In genomic region chr1:203090667-203091320, GRCh38 we compare ENCODE assay signal across 30 cellular contexts. TPM values are rescaled to one million over a fixed set of nuclear protein-coding genes. Genes with fewer than 3 reads are reported as not detected.
DNase-seq lines count a peak whose midpoint lies in the region; ATAC-seq and TF ChIP-seq lines count a peak whose summit lies in the region.
"Had no signal": no experiment of that assay in that cellular context is flagged by ENCODE, and none has a peak within 500 bp of the region (broad histone marks: within the 10 kb centered on the region; RNA-seq: fewer than 3 reads in every experiment).

No MANE protein-coding gene starts in this region.

- H3K27ac Mint-ChIP-seq in activated CD8-positive, alpha-beta memory T cell treated with anti-CD3 and anti-CD28 coated beads, Interleukin-2, amount 10 ng/mL, durations not matched to agents 7 days and 5 days = no peak overlapping the region
- H3K27ac Mint-ChIP-seq in endodermal cell (no peak overlapping the region), neural crest cell (ENCODE audit: unreplicated experiment) (peak overlapping the region; percentile 89), type B pancreatic cell (no peak overlapping the region), T-helper 17 cell (no peak overlapping the region)
- H3K27ac Mint-ChIP-seq: activated naive CD8-positive, alpha-beta T cell; CD4-positive, CD25-positive, alpha-beta regulatory T cell; naive thymus-derived CD4-positive, alpha-beta T cell; T-helper 2 cell treated with Interferon-gamma antibody and Interleukin-4, amounts not matched to agents 5 μg/mL and 100 μg/mL, for 36 hours had no signal

- H3K36me3 ChIP-seq in endodermal cell (ENCODE audit: control insufficient read depth, insufficient read depth, low read length) (no peaks in the 10 kb centered on the region), heart left ventricle (no peaks in the 10 kb centered on the region)
- H3K36me3 ChIP-seq: colonic mucosa, HAP-1, ovary, thoracic aorta, uterus had no signal

- no peak overlapping the region for H3K9ac ChIP-seq in endodermal cell (ENCODE audit: extremely low read depth, low read length, poor library complexity, severe bottlenecking)

- peaks cover 1% of the 10 kb centered on the region for H3K36me3 Mint-ChIP-seq in activated CD8-positive, alpha-beta memory T cell treated with anti-CD3 and anti-CD28 coated beads, Interleukin-2, amount 10 ng/mL, durations not matched to agents 7 days and 5 days
- H3K36me3 Mint-ChIP-seq in endodermal cell (ENCODE audit: low read depth) = peaks cover 1% of the 10 kb centered on the region
- H3K36me3 Mint-ChIP-seq in neural crest cell (ENCODE audit: low read depth) = peaks cover 4% of the 10 kb centered on the region
- H3K36me3 Mint-ChIP-seq in type B pancreatic cell = peaks cover 4% of the 10 kb centered on the region
- H3K36me3 Mint-ChIP-seq in T-helper 17 cell (ENCODE audit: low read depth) = peaks cover 4% of the 10 kb centered on the region
- H3K36me3 Mint-ChIP-seq: CD4-positive, CD25-positive, alpha-beta regulatory T cell had no signal

- CTCF ChIA-PET in activated CD8-positive, alpha-beta memory T cell treated with anti-CD3 and anti-CD28 coated beads, Interleukin-2, amount 10 ng/mL, durations not matched to agents 7 days and 5 days (lab: Charles Lee) = no interaction called here

- TF ChIP-seq CTCF in endodermal cell (conservative IDR thresholded peaks at IDR 0.05) (no peak), neural crest cell (conservative IDR thresholded peaks at IDR 0.05) (no peak), type B pancreatic cell (conservative IDR thresholded peaks at IDR 0.05) (no peak), heart left ventricle (IDR thresholded peaks at IDR 0.05) (no peak)

- H3K4me3 Mint-ChIP-seq in activated CD8-positive, alpha-beta memory T cell treated with anti-CD3 and anti-CD28 coated beads, Interleukin-2, amount 10 ng/mL, durations not matched to agents 7 days and 5 days = no peak overlapping the region
- H3K4me3 Mint-ChIP-seq in endodermal cell (no peak overlapping the region), neural crest cell (no peak overlapping the region), type B pancreatic cell (no peak overlapping the region), T-helper 17 cell (no peak overlapping the region)
- H3K4me3 Mint-ChIP-seq: activated naive CD8-positive, alpha-beta T cell; CD4-positive, CD25-positive, alpha-beta regulatory T cell; naive thymus-derived CD4-positive, alpha-beta T cell; T-helper 2 cell treated with Interferon-gamma antibody and Interleukin-4, amounts not matched to agents 5 μg/mL and 100 μg/mL, for 36 hours had no signal

- H3K27me3 ChIP-seq in endodermal cell (ENCODE audit: control insufficient read depth, insufficient read depth, low read length, poor library complexity, severe bottlenecking) = no peaks in the 10 kb centered on the region
- peaks cover 0 to 3% (median 0%) of the 10 kb centered on the region in 9 donors for H3K27me3 ChIP-seq in heart left ventricle
- H3K27me3 ChIP-seq: colonic mucosa, ovary, uterus had no signal

- no peaks in the 10 kb centered on the region for H3K4me1 Mint-ChIP-seq in activated CD8-positive, alpha-beta memory T cell treated with anti-CD3 and anti-CD28 coated beads, Interleukin-2, amount 10 ng/mL, durations not matched to agents 7 days and 5 days
- H3K4me1 Mint-ChIP-seq in endodermal cell = peaks cover 34% of the 10 kb centered on the region
- H3K4me1 Mint-ChIP-seq in neural crest cell = peaks cover 5% of the 10 kb centered on the region
- H3K4me1 Mint-ChIP-seq in type B pancreatic cell (ENCODE audit: unreplicated experiment) = peaks cover 36% of the 10 kb centered on the region
- no peaks in the 10 kb centered on the region for H3K4me1 Mint-ChIP-seq in T-helper 17 cell
- H3K4me1 Mint-ChIP-seq: CD4-positive, CD25-positive, alpha-beta regulatory T cell; naive thymus-derived CD4-positive, alpha-beta T cell had no signal

- H3K9me3 ChIP-seq in endodermal cell (ENCODE audit: control insufficient read depth, low read length) = peaks cover 34% of the 10 kb centered on the region
- H3K9me3 ChIP-seq in heart left ventricle = peaks cover 0 to 21% (median 13%) of the 10 kb centered on the region in 12 donors
- peaks cover 4% of the 10 kb centered on the region for H3K9me3 ChIP-seq in T-helper 17 cell (ENCODE audit: control insufficient read depth, low read length, poor library complexity, severe bottlenecking)
- H3K9me3 ChIP-seq: colonic mucosa had no signal

- no peak for TF ChIP-seq POLR2A in heart left ventricle (IDR thresholded peaks at IDR 0.05)

- H3K4me3 ChIP-seq in endodermal cell (ENCODE audit: low read length) (no peak overlapping the region), heart left ventricle (no peak overlapping the region)
- H3K4me3 ChIP-seq: colonic mucosa, HAP-1, ovary, thoracic aorta, uterus had no signal

- H3K4me1 ChIP-seq in endodermal cell (ENCODE audit: control insufficient read depth, insufficient read depth, low read length) (peaks cover 7% of the 10 kb centered on the region), heart left ventricle (peaks cover 0 to 3% (median 0%) of the 10 kb centered on the region in 12 donors)
- H3K4me1 ChIP-seq: colonic mucosa, HAP-1, uterus had no signal

- ATAC-seq in activated CD8-positive, alpha-beta memory T cell treated with anti-CD3 and anti-CD28 coated beads, Interleukin-2, amount 10 ng/mL, durations not matched to agents 7 days and 5 days = no peak
- ATAC-seq in heart left ventricle (no peak), T-helper 17 cell (no peak)
- ATAC-seq: left ventricle myocardium superior; naive thymus-derived CD4-positive, alpha-beta T cell had no signal

- 89% methylated on average over 5 to 6 of the region's 6 CpGs for WGBS in endodermal cell (ENCODE audit: insufficient coverage in 1 of 2, insufficient read length in 1 of 2), 2 experiments
- WGBS in heart left ventricle, 4 donors = 71 to 83% (median 76%) methylated on average over 6 of the region's 6 CpGs

- H3K27me3 Mint-ChIP-seq in activated CD8-positive, alpha-beta memory T cell treated with anti-CD3 and anti-CD28 coated beads, Interleukin-2, amount 10 ng/mL, durations not matched to agents 7 days and 5 days = peaks cover 30% of the 10 kb centered on the region
- H3K27me3 Mint-ChIP-seq in endodermal cell (ENCODE audit: insufficient read depth) (peaks cover 9% of the 10 kb centered on the region), neural crest cell (ENCODE audit: low read depth) (peaks cover 12% of the 10 kb centered on the region), type B pancreatic cell (peaks cover 31% of the 10 kb centered on the region), T-helper 17 cell (peaks cover 40% of the 10 kb centered on the region)

- H3K9me3 Mint-ChIP-seq in activated CD8-positive, alpha-beta memory T cell treated with anti-CD3 and anti-CD28 coated beads, Interleukin-2, amount 10 ng/mL, durations not matched to agents 7 days and 5 days (ENCODE audit: low read depth) = peaks cover 11% of the 10 kb centered on the region
- H3K9me3 Mint-ChIP-seq in endodermal cell (peaks cover 20% of the 10 kb centered on the region), neural crest cell (peaks cover 16% of the 10 kb centered on the region), type B pancreatic cell (peaks cover 24% of the 10 kb centered on the region)

- H3K27ac ChIP-seq in endodermal cell (ENCODE audit: low read depth, low read length) (no peak overlapping the region), heart left ventricle (no peak overlapping the region)
- H3K27ac ChIP-seq: colonic mucosa, epithelial cell of prostate, HL-60, ovary, thoracic aorta, uterus had no signal

- intact Hi-C loops in heart left ventricle (cut with DNase I) = no loop called here

- peak; percentile 15 for DNase-seq in activated CD8-positive, alpha-beta memory T cell treated with anti-CD3 and anti-CD28 coated beads, Interleukin-2, amount 10 ng/mL, durations not matched to agents 7 days and 5 days
- no peak for DNase-seq in activated CD8-positive, alpha-beta memory T cell treated with anti-CD3 and anti-CD28 coated beads, Interleukin-2, amount 50 U/mL, for 4 hours
- peak; percentile 35 for DNase-seq in endodermal cell
- DNase-seq in neural crest cell (ENCODE audit: low read depth, low spot score) = no peak
- peak; percentile 25 for DNase-seq in type B pancreatic cell (ENCODE audit: extremely low spot score, unreplicated experiment)
- DNase-seq in DMS53 (lab: John Stamatoyannopoulos, UW) = no peak
- no peak for DNase-seq in heart left ventricle
- DNase-seq in T-helper 17 cell = no peak
- DNase-seq: anterior cingulate cortex; Calu3; CD4-positive, CD25-positive, alpha-beta regulatory T cell; colonic mucosa; effector CD8-positive, alpha-beta T cell; KG1; left ventricle myocardium superior; naive thymus-derived CD4-positive, alpha-beta T cell; NCI-H2029; ovary; retina; Right ventricle myocardium superior; small intestine; stimulated activated naive CD4-positive, alpha-beta T cell treated with Interleukin-2 at 50 U/mL for 16 hours; uterus had no signal

RNA-seq across cellular contexts. Expression of gene MYOG, which starts 5.0 kb away (rescaled TPM):
- not detected for total RNA-seq in activated CD8-positive, alpha-beta memory T cell treated with anti-CD3 and anti-CD28 coated beads, Interleukin-2, amount 10 ng/mL, durations not matched to agents 7 days and 5 days
- total RNA-seq in endodermal cell (not detected), neural crest cell (not detected in 2 replicates), type B pancreatic cell (ENCODE audit: low replicate concordance) (2.1 TPM in 1 of 2 replicates, not detected in the other), heart left ventricle (not detected), T-helper 17 cell (not detected)
- not detected for polyA plus RNA-seq in endodermal cell (2013, experiment 1 of 2)
- polyA plus RNA-seq in endodermal cell (2013, experiment 2 of 2) = not detected
- not detected for polyA plus RNA-seq in heart left ventricle
- total RNA-seq: Calu3; CD4-positive, CD25-positive, alpha-beta regulatory T cell; colonic mucosa; left ventricle myocardium superior; MCF 10A; naive thymus-derived CD4-positive, alpha-beta T cell; ovary; Right ventricle myocardium superior; thoracic aorta; uterus had no signal
- polyA plus RNA-seq: CD4-positive, CD25-positive, alpha-beta regulatory T cell; naive thymus-derived CD4-positive, alpha-beta T cell; ovary; small intestine had no signal

RNA-seq across cellular contexts. Expression of gene ADORA1, which starts 36.7 kb away (rescaled TPM):
- total RNA-seq in activated CD8-positive, alpha-beta memory T cell treated with anti-CD3 and anti-CD28 coated beads, Interleukin-2, amount 10 ng/mL, durations not matched to agents 7 days and 5 days = not detected
- 1 to 10 TPM; 2.0 to 2.1 TPM for total RNA-seq in endodermal cell
- polyA plus RNA-seq in endodermal cell (2013, experiment 1 of 2) = 4.3 TPM
- 4.1 TPM for polyA plus RNA-seq in endodermal cell (2013, experiment 2 of 2)
- 1.9 and 2.0 TPM in 2 replicates for total RNA-seq in neural crest cell
- total RNA-seq in type B pancreatic cell (ENCODE audit: low replicate concordance) = 0.40 and 2.7 TPM in 2 replicates
- 10 to 100 TPM in 3 of 9 donors, 1 to 10 TPM in 5, under 1 TPM in 1; 0.81 to 16.2 (median 9.5) TPM for total RNA-seq in heart left ventricle
- polyA plus RNA-seq in heart left ventricle = 10 to 100 TPM in 1 of 2 donors, 1 to 10 TPM in 1; 2.6 to 17.8 TPM
- under 1 TPM; 0.15 to 0.18 TPM for total RNA-seq in T-helper 17 cell
- total RNA-seq: CD4-positive, CD25-positive, alpha-beta regulatory T cell; thoracic aorta had no signal
- polyA plus RNA-seq: CD4-positive, CD25-positive, alpha-beta regulatory T cell; naive thymus-derived CD4-positive, alpha-beta T cell had no signal

Comparison
In these comparisons a context has a peak if more than half of its experiments do, and no peak if none do; other contexts are left out.
1. DNase-seq: peak in activated CD8-positive, alpha-beta memory T cell treated with anti-CD3 and anti-CD28 coated beads, Interleukin-2, amount 10 ng/mL, durations not matched to agents 7 days and 5 days (single experiment), endodermal cell (single experiment) and type B pancreatic cell (single experiment); none in activated CD8-positive, alpha-beta memory T cell treated with anti-CD3 and anti-CD28 coated beads, Interleukin-2, amount 50 U/mL, for 4 hours (single experiment), neural crest cell (single experiment), DMS53 (single experiment), heart left ventricle (0 of 5) and T-helper 17 cell (0 of 3).